15 cellular contexts compared by ENCODE assay signal in genomic region chr1:15303912-15304311, GRCh38. TPM values are rescaled to one million over a fixed set of nuclear protein-coding genes. Genes with fewer than 3 reads are reported as not detected.
"Had no signal": no experiment of that assay in that cellular context is flagged by ENCODE, and none has a peak within 500 bp of the region (broad histone marks: within the 10 kb centered on the region; RNA-seq: fewer than 3 reads in every experiment).

No MANE protein-coding gene starts in this region.

- H3K36me3 ChIP-seq: ovary, stomach, vagina had no signal

- H3K36me3 Mint-ChIP-seq: naive thymus-derived CD4-positive, alpha-beta T cell; stimulated activated effector memory CD8-positive, alpha-beta T cell treated with anti-CD3 and anti-CD28 coated beads, Interleukin-12 subunit alpha, Interleukin-12 subunit beta, amount 100 ng/mL, for 72 hours had no signal

- DNase-seq: activated CD4-positive, alpha-beta T cell treated with anti-CD3 and anti-CD28 coated beads, Interleukin-2, amount 10 ng/mL, durations not matched to agents 7 days and 5 days; activated CD8-positive, alpha-beta memory T cell treated with anti-CD3 and anti-CD28 coated beads, Interleukin-2, amount 50 U/mL, for 4 hours; activated naive CD4-positive, alpha-beta T cell treated with anti-CD3 and anti-CD28 coated beads for 36 hours; activated naive CD8-positive, alpha-beta T cell treated with anti-CD3 and anti-CD28 coated beads, Interleukin-2, amount 50 U/mL, for 24 hours; activated T-cell treated with anti-CD3 and anti-CD28 coated beads, Interleukin-2, amount 50 U/mL, for 4 hours; effector memory CD8-positive, alpha-beta T cell; left cardiac atrium; naive thymus-derived CD4-positive, alpha-beta T cell; ovary; stimulated activated CD4-positive, alpha-beta T cell treated with anti-CD3 and anti-CD28 coated beads, Interleukin-4, amount 100 ng/mL, for 1 hour; stomach; trophoblast cell had no signal

- H3K4me3 ChIP-seq: ovary, stomach, vagina had no signal

- H3K4me1 ChIP-seq: vagina had no signal

- H3K9me3 ChIP-seq: ovary, stomach, vagina had no signal

- H3K27me3 ChIP-seq: ovary, stomach, vagina had no signal

- H3K27ac ChIP-seq: ovary, stomach, vagina had no signal

- H3K9me3 Mint-ChIP-seq: activated CD4-positive, alpha-beta T cell treated with anti-CD3 and anti-CD28 coated beads, Interleukin-2, amount 10 ng/mL, durations not matched to agents 7 days and 5 days; activated naive CD4-positive, alpha-beta T cell treated with anti-CD3 and anti-CD28 coated beads for 36 hours; activated naive CD8-positive, alpha-beta T cell treated with anti-CD3 and anti-CD28 coated beads, Interleukin-2, amount 50 U/mL, for 24 hours; activated T-cell treated with anti-CD3 and anti-CD28 coated beads, Interleukin-2, amount 50 U/mL, for 4 hours; effector memory CD8-positive, alpha-beta T cell; stimulated activated effector memory CD8-positive, alpha-beta T cell treated with anti-CD3 and anti-CD28 coated beads, Interleukin-12 subunit alpha, Interleukin-12 subunit beta, amount 100 ng/mL, for 72 hours had no signal

- H3K27ac Mint-ChIP-seq: activated CD4-positive, alpha-beta T cell treated with anti-CD3 and anti-CD28 coated beads, Interleukin-2, amount 10 ng/mL, durations not matched to agents 7 days and 5 days; activated naive CD4-positive, alpha-beta T cell treated with anti-CD3 and anti-CD28 coated beads for 36 hours; activated naive CD8-positive, alpha-beta T cell treated with anti-CD3 and anti-CD28 coated beads, Interleukin-2, amount 50 U/mL, for 24 hours; effector memory CD8-positive, alpha-beta T cell; naive thymus-derived CD4-positive, alpha-beta T cell; stimulated activated effector memory CD8-positive, alpha-beta T cell treated with anti-CD3 and anti-CD28 coated beads, Interleukin-12 subunit alpha, Interleukin-12 subunit beta, amount 100 ng/mL, for 72 hours had no signal

- H3K4me3 Mint-ChIP-seq: activated CD4-positive, alpha-beta T cell treated with anti-CD3 and anti-CD28 coated beads, Interleukin-2, amount 10 ng/mL, durations not matched to agents 7 days and 5 days; activated naive CD4-positive, alpha-beta T cell treated with anti-CD3 and anti-CD28 coated beads for 36 hours; activated naive CD8-positive, alpha-beta T cell treated with anti-CD3 and anti-CD28 coated beads, Interleukin-2, amount 50 U/mL, for 24 hours; activated T-cell treated with anti-CD3 and anti-CD28 coated beads, Interleukin-2, amount 50 U/mL, for 4 hours; brain; effector memory CD8-positive, alpha-beta T cell; naive thymus-derived CD4-positive, alpha-beta T cell; stimulated activated effector memory CD8-positive, alpha-beta T cell treated with anti-CD3 and anti-CD28 coated beads, Interleukin-12 subunit alpha, Interleukin-12 subunit beta, amount 100 ng/mL, for 72 hours had no signal

RNA-seq across cellular contexts. Expression of gene FHAD1, which starts 56.9 kb away (rescaled TPM):
- total RNA-seq: activated CD4-positive, alpha-beta T cell treated with anti-CD3 and anti-CD28 coated beads, Interleukin-2, amount 10 ng/mL, durations not matched to agents 7 days and 5 days; vagina had no signal
